8 cellular contexts compared by ENCODE assay signal in genomic region chr9:38432922-38433510, GRCh38. TPM values are rescaled to one million over a fixed set of nuclear protein-coding genes. Genes with fewer than 3 reads are reported as not detected.
DNase-seq lines count a peak whose midpoint lies in the region; ATAC-seq, FAIRE-seq and TF ChIP-seq lines count a peak whose summit lies in the region.

No MANE protein-coding gene starts in this region.

- H3K9me3 ChIP-seq in heart right ventricle (no peaks in the 10 kb centered on the region), HepG2 (ENCODE audit: low read length) (no peaks in the 10 kb centered on the region)

- FAIRE-seq in HepG2 (lab: Jason Lieb, UNC) = peak; percentile 72

- CTCF ChIA-PET in HepG2 (lab: Yijun Ruan, JAX; ENCODE audit: low intra/inter-chr PET ratio, low total read pairs) = interaction anchor here (2.2 kb wide), 1 partner anchor 62 kb away, joined by 14 read pairs; no protein-coding TSS in a partner anchor

- no peak overlapping the region for H3K9ac ChIP-seq in HepG2 (ENCODE audit: insufficient read depth, low read depth, low read length)

- H3K27me3 ChIP-seq in heart right ventricle (peaks cover 0 to 26% (median 14%) of the 10 kb centered on the region in 7 donors), HepG2 (ENCODE audit: control insufficient read depth in 1 of 2, insufficient read depth in 2 of 2, low read length in 2 of 2) (peaks cover 0 to 9% of the 10 kb centered on the region in 2 experiments; a peak in 2 of 5 replicates)

- TF ChIP-seq CTCF in heart right ventricle (IDR thresholded peaks at IDR 0.05) (peak; percentile 27 to 65 (median 57)), astrocyte of the spinal cord (IDR thresholded peaks at IDR 0.05; ENCODE audit: low read depth, low read length) (peak; percentile 64), HepG2 (CRISPR knock-in tag; IDR thresholded peaks at IDR 0.05) (peak; percentile 63)

- H3K36me3 ChIP-seq in heart right ventricle (no peaks in the 10 kb centered on the region), HepG2 (replicated peaks in 1 of 2; ENCODE audit: control insufficient read depth in 1 of 2, insufficient read depth in 2 of 2, low read length in 2 of 2) (no peaks in the 10 kb centered on the region)

- POLR2A ChIA-PET in HepG2 (lab: Yijun Ruan, JAX) = no interaction called here

- ATAC-seq in heart right ventricle = peak in 3 of 8 donors; percentile 11 to 54 (median 22)
- no peak for ATAC-seq in left cardiac atrium
- peak; percentile 14; the same call in 1 of the 3 replicates for ATAC-seq in HepG2
- no peak for ATAC-seq in GM18861 (IDR thresholded peaks at IDR 0.05; ENCODE audit: unreplicated experiment)
- no peak for ATAC-seq in GM19455 (IDR thresholded peaks at IDR 0.05; ENCODE audit: unreplicated experiment)

- in situ Hi-C loops in astrocyte of the spinal cord (cut with HindIII; ENCODE audit: low sequenced_read_pairs) = no loop called here
- in situ Hi-C loops in HepG2 (cut with HindIII; ENCODE audit: extremely low pct_ligation_motif_present, low pct_unique_long_range_greater_than_20kb) = no loop called here

- intact Hi-C loops in heart right ventricle (cut with DNase I) (loop anchor here in 1 of 10 donors (10.0 kb wide), 1 partner anchor 948 kb away; the partner anchor contains the start of gene POLR1E), left cardiac atrium (cut with DNase I) (no loop called here), HepG2 (cut with micrococcal nuclease; ENCODE audit: unreplicated experiment) (loop anchor here (1.0 to 10.0 kb wide), 3 partner anchors 62 to 388 kb away; partner anchors contain the start of gene ANKRD18A)

- H3K4me1 ChIP-seq in heart right ventricle = peaks cover 0 to 5% (median 0%) of the 10 kb centered on the region in 9 donors
- H3K4me1 ChIP-seq in HepG2 (ENCODE audit: insufficient read depth, low read length) = peaks cover 58% of the 10 kb centered on the region

- H3K27ac ChIP-seq in heart right ventricle (no peak overlapping the region), HepG2 (ENCODE audit: extremely low read length, insufficient read depth, low read length) (no peak overlapping the region)

- TF ChIP-seq POLR2A in HepG2 (IDR thresholded peaks at IDR 0.05; ENCODE audit: insufficient read depth in 1 of 2, low read depth in 2 of 2, low read length in 2 of 2) = no peak

- no TSS peak for BruUV-seq in HepG2 (replicated peaks; lab: Mats Ljungman, UMichigan)

- DNase-seq in heart right ventricle (no peak), left cardiac atrium (no peak), NCI-H2029 treated with DMSO at 0.1 percent for 48 hours (lab: John Stamatoyannopoulos, UW) (peak; percentile 34), astrocyte of the spinal cord (ENCODE audit: low read depth, low spot score) (peak; percentile 44), HepG2 (ENCODE audit: low spot score) (peak; percentile 43), NOMO-1 (lab: John Stamatoyannopoulos, UW; ENCODE audit: unreplicated experiment in 2 of 2) (no peak)

- 0 out of 2 replicates have a peak, but pooled peaks have one; percentile 19 for TF ChIP-seq RAD21 in HepG2 (CRISPR knock-in tag; IDR thresholded peaks at IDR 0.05)

- no peak for TF ChIP-seq EP300 in HepG2 (IDR thresholded peaks at IDR 0.05; ENCODE audit: low read depth in 2 of 2, low read length in 2 of 2)
- no peak for TF ChIP-seq EP300 in HepG2 (CRISPR knock-in tag; IDR thresholded peaks at IDR 0.05; ENCODE audit: borderline replicate concordance)

- H3K4me3 ChIP-seq in heart right ventricle = no peak overlapping the region
- H3K4me3 ChIP-seq in astrocyte of the spinal cord (ENCODE audit: low read depth, low read length) = no peak overlapping the region
- no peak overlapping the region for H3K4me3 ChIP-seq in HepG2 (replicated peaks in 1 of 3; ENCODE audit: insufficient read depth in 1 of 3, low read depth in 2 of 3, low read length in 3 of 3)

- H2AFZ ChIP-seq in HepG2 (ENCODE audit: low read length) = no peak overlapping the region

- 27 to 30% methylated on average over 3 of the region's 3 CpGs for WGBS in heart right ventricle, 2 donors
- 14% methylated on average over 2 of the region's 3 CpGs for WGBS in HepG2 (ENCODE audit: low lambda C conversion rate)

- H3K4me2 ChIP-seq in HepG2 (ENCODE audit: low read depth, low read length) = no peak overlapping the region

- H3K79me2 ChIP-seq in HepG2 (ENCODE audit: insufficient read depth, low read length) = no peaks in the 10 kb centered on the region

- no peaks in the 10 kb centered on the region for H4K20me1 ChIP-seq in HepG2 (ENCODE audit: insufficient read depth, low read length)

TF ChIP-seq in HepG2, 621 proteins besides CTCF, POLR2A, EP300 and RAD21 (continues in another document):
- TF ChIP-seq GATAD2A (CRISPR knock-in tag; IDR thresholded peaks at IDR 0.05) (0 out of 2 replicates have a peak, but pooled peaks have one; percentile 16), MYC (CRISPR knock-in tag; IDR thresholded peaks at IDR 0.05; ENCODE audit: borderline replicate concordance) (0 out of 2 replicates have a peak, but pooled peaks have one; percentile 22), SOX5 (CRISPR knock-in tag; IDR thresholded peaks at IDR 0.05; ENCODE audit: borderline replicate concordance) (no peak), ZNF629 (CRISPR knock-in tag; conservative IDR thresholded peaks at IDR 0.05) (no peak), JDP2 (CRISPR knock-in tag; IDR thresholded peaks at IDR 0.05; ENCODE audit: borderline replicate concordance) (no peak), STAG1 (CRISPR knock-in tag; IDR thresholded peaks at IDR 0.05) (peak; percentile 61)

RNA-seq across cellular contexts. Expression of gene IGFBPL1, which starts 8.8 kb away (rescaled TPM):
- total RNA-seq in heart right ventricle = not detected
- polyA plus RNA-seq in heart right ventricle = not detected
- 1 to 10 TPM in 1 of 2 donors, under 1 TPM in 1; 0.31 to 3.5 TPM for total RNA-seq in left cardiac atrium
- total RNA-seq in HepG2 (2016; rRNA removed; fragmentation: Illumina TruSeq; extraction: Trizol) = 0.24 and 0.44 TPM in 2 replicates
- not detected in 2 replicates for total RNA-seq in HepG2 (2016; cell fraction: cytosol; rRNA removed; fragmentation: Illumina TruSeq; extraction: Trizol; ENCODE audit: low read depth)
- 0.24 TPM in 1 of 2 replicates, not detected in the other for total RNA-seq in HepG2 (2016; cell fraction: insoluble cytoplasmic fraction; rRNA removed; fragmentation: Illumina TruSeq; extraction: Trizol)
- total RNA-seq in HepG2 (2016; cell fraction: membrane; rRNA removed; fragmentation: Illumina TruSeq; extraction: Trizol) = not detected in 2 replicates
- total RNA-seq in HepG2 (2016; cell fraction: nucleus; rRNA removed; fragmentation: Illumina TruSeq; extraction: Trizol) = not detected in 2 replicates
- 0.07 TPM in 1 of 2 replicates, not detected in the other for polyA plus RNA-seq in HepG2 (2011; rRNA removed)
- polyA plus RNA-seq in HepG2 (2011; cell fraction: cytosol; rRNA removed) = 0.12 TPM in 1 of 2 replicates, not detected in the other
- not detected in 2 replicates for polyA plus RNA-seq in HepG2 (2011; cell fraction: nucleus; rRNA removed)
- polyA plus RNA-seq in HepG2 (2012) = not detected in 2 replicates
- not detected in 2 replicates for polyA plus RNA-seq in HepG2 (2016; cell fraction: cytosol; fragmentation: Illumina TruSeq; extraction: Trizol; ENCODE audit: low read depth)
- polyA plus RNA-seq in HepG2 (2016; cell fraction: insoluble cytoplasmic fraction; fragmentation: Illumina TruSeq; extraction: Trizol; ENCODE audit: low read depth) = not detected in 2 replicates
- polyA plus RNA-seq in HepG2 (2016; cell fraction: membrane; fragmentation: Illumina TruSeq; extraction: Trizol; ENCODE audit: low read depth) = not detected in 2 replicates
- polyA plus RNA-seq in HepG2 (2016; cell fraction: nucleus; fragmentation: Illumina TruSeq; extraction: Trizol; ENCODE audit: insufficient read depth, low read depth) = not detected in 2 replicates
- polyA minus RNA-seq in HepG2 (2011; rRNA and poly(A)+ RNA removed; ENCODE audit: low replicate concordance) = not detected in 2 replicates
- polyA minus RNA-seq in HepG2 (2011; cell fraction: cytosol; rRNA and poly(A)+ RNA removed) = not detected in 2 replicates
- not detected in 2 replicates for polyA minus RNA-seq in HepG2 (2011; cell fraction: nucleus; rRNA and poly(A)+ RNA removed)

RNA-seq across cellular contexts. Expression of gene ALDH1B1, which starts 40.5 kb away (rescaled TPM):
- total RNA-seq in heart right ventricle (10 to 100 TPM; 12.1 to 30.2 (median 18.9) TPM), left cardiac atrium (10 to 100 TPM; 19.4 to 21.0 TPM), HepG2 (2016; rRNA removed; fragmentation: Illumina TruSeq; extraction: Trizol) (125 and 159 TPM in 2 replicates)
- polyA plus RNA-seq in heart right ventricle (10 to 100 TPM in 1 of 2 donors, 1 to 10 TPM in 1; 4.0 to 15.7 TPM), HepG2 (2011; rRNA removed) (45.1 and 49.5 TPM in 2 replicates)
- 11.5 TPM in 2 replicates for total RNA-seq in HepG2 (2016; cell fraction: cytosol; rRNA removed; fragmentation: Illumina TruSeq; extraction: Trizol; ENCODE audit: low read depth)
- 126 and 146 TPM in 2 replicates for total RNA-seq in HepG2 (2016; cell fraction: insoluble cytoplasmic fraction; rRNA removed; fragmentation: Illumina TruSeq; extraction: Trizol)
- total RNA-seq in HepG2 (2016; cell fraction: membrane; rRNA removed; fragmentation: Illumina TruSeq; extraction: Trizol) = 48.8 and 50.7 TPM in 2 replicates
- 50.9 and 56.2 TPM in 2 replicates for total RNA-seq in HepG2 (2016; cell fraction: nucleus; rRNA removed; fragmentation: Illumina TruSeq; extraction: Trizol)
- 39.2 and 42.4 TPM in 2 replicates for polyA plus RNA-seq in HepG2 (2011; cell fraction: cytosol; rRNA removed)
- 15.7 and 19.6 TPM in 2 replicates for polyA plus RNA-seq in HepG2 (2011; cell fraction: nucleus; rRNA removed)
- polyA plus RNA-seq in HepG2 (2012) = 51.6 and 52.8 TPM in 2 replicates
- 7.5 and 7.7 TPM in 2 replicates for polyA plus RNA-seq in HepG2 (2016; cell fraction: cytosol; fragmentation: Illumina TruSeq; extraction: Trizol; ENCODE audit: low read depth)
- 131 and 144 TPM in 2 replicates for polyA plus RNA-seq in HepG2 (2016; cell fraction: insoluble cytoplasmic fraction; fragmentation: Illumina TruSeq; extraction: Trizol; ENCODE audit: low read depth)
- 23.3 and 23.6 TPM in 2 replicates for polyA plus RNA-seq in HepG2 (2016; cell fraction: membrane; fragmentation: Illumina TruSeq; extraction: Trizol; ENCODE audit: low read depth)
- polyA plus RNA-seq in HepG2 (2016; cell fraction: nucleus; fragmentation: Illumina TruSeq; extraction: Trizol; ENCODE audit: insufficient read depth, low read depth) = 57.5 and 58.3 TPM in 2 replicates
- polyA minus RNA-seq in HepG2 (2011; rRNA and poly(A)+ RNA removed; ENCODE audit: low replicate concordance) = 58.5 and 119 TPM in 2 replicates
- polyA minus RNA-seq in HepG2 (2011; cell fraction: cytosol; rRNA and poly(A)+ RNA removed) = 51.9 and 56.8 TPM in 2 replicates
- 20.2 and 23.6 TPM in 2 replicates for polyA minus RNA-seq in HepG2 (2011; cell fraction: nucleus; rRNA and poly(A)+ RNA removed)

Comparison
In these comparisons a context has a peak if more than half of its experiments do, and no peak if none do; other contexts are left out.
1. DNase-seq: peak in NCI-H2029 treated with DMSO at 0.1 percent for 48 hours (single experiment), astrocyte of the spinal cord (single experiment) and HepG2 (single experiment); none in heart right ventricle (0 of 2), left cardiac atrium (single experiment) and NOMO-1 (0 of 2).
2. Peak in every context shown above with its lines, with median percentiles within 50 percentile points of each other: CTCF ChIP-seq.